Comparison of ENCODE assay signal across 8 cellular contexts in genomic region chr3:56923546-56924224, GRCh38.
A peak's percentile ranks its signal among the peaks of the same experiment; 100 is the strongest.
DNase-seq lines count a peak whose midpoint lies in the region; ATAC-seq and TF ChIP-seq lines count a peak whose summit lies in the region.

No MANE protein-coding gene starts in this region.

- intact Hi-C loops in activated CD4-positive, alpha-beta memory T cell treated with anti-CD3 and anti-CD28 coated beads for 36 hours (cut with micrococcal nuclease), result no loop called here

- H3K4me3 ChIP-seq in gastroesophageal sphincter (no peak overlapping the region), skin epidermis (no peak overlapping the region)

- H3K27ac ChIP-seq in gastroesophageal sphincter, result peak overlapping the region in 3 of 4 donors; percentile 49 to 74 (median 57)
- H3K27ac ChIP-seq in skin epidermis, result peak overlapping the region in 15 of 21 experiments; percentile 18 to 85 (median 49)

- H3K4me1 Mint-ChIP-seq in activated CD8-positive, alpha-beta memory T cell treated with anti-CD3 and anti-CD28 coated beads, Interleukin-2, amount 10 ng/mL, durations not matched to agents 7 days and 5 days, result peaks cover 72% of the 10 kb centered on the region
- peaks cover 81% of the 10 kb centered on the region for H3K4me1 Mint-ChIP-seq in activated CD4-positive, alpha-beta memory T cell treated with anti-CD3 and anti-CD28 coated beads for 36 hours (ENCODE audit: low read depth)

- 0% methylated on average over 3 of the region's 3 CpGs; no CpG with 5 or more reads in 1 of the 2 donors for WGBS in gastroesophageal sphincter (ENCODE audit: low coverage in 1 of 2), 2 donors

- TF ChIP-seq CTCF in gastroesophageal sphincter (IDR thresholded peaks at IDR 0.05), result no peak

- peak; percentile 63 for DNase-seq in activated CD8-positive, alpha-beta memory T cell treated with anti-CD3 and anti-CD28 coated beads, Interleukin-2, amount 10 ng/mL, durations not matched to agents 7 days and 5 days
- DNase-seq in activated CD8-positive, alpha-beta memory T cell treated with anti-CD3 and anti-CD28 coated beads, Interleukin-2, amount 50 U/mL, for 4 hours, result no peak
- peak; percentile 48 for DNase-seq in activated CD4-positive, alpha-beta memory T cell treated with anti-CD3 and anti-CD28 coated beads for 36 hours
- DNase-seq in RPMI8226 (no peak), retina (no peak)

- no peak for TF ChIP-seq POLR2A in gastroesophageal sphincter (IDR thresholded peaks at IDR 0.05)

- no peaks in the 10 kb centered on the region for H3K36me3 Mint-ChIP-seq in activated CD8-positive, alpha-beta memory T cell treated with anti-CD3 and anti-CD28 coated beads, Interleukin-2, amount 10 ng/mL, durations not matched to agents 7 days and 5 days
- no peaks in the 10 kb centered on the region for H3K36me3 Mint-ChIP-seq in activated CD4-positive, alpha-beta memory T cell treated with anti-CD3 and anti-CD28 coated beads for 36 hours

- H3K9me3 Mint-ChIP-seq in activated CD8-positive, alpha-beta memory T cell treated with anti-CD3 and anti-CD28 coated beads, Interleukin-2, amount 10 ng/mL, durations not matched to agents 7 days and 5 days (ENCODE audit: low read depth), result no peaks in the 10 kb centered on the region
- no peaks in the 10 kb centered on the region for H3K9me3 Mint-ChIP-seq in activated CD4-positive, alpha-beta memory T cell treated with anti-CD3 and anti-CD28 coated beads for 36 hours

- no peaks in the 10 kb centered on the region for H3K9me3 ChIP-seq in gastroesophageal sphincter

- no peaks in the 10 kb centered on the region for H3K36me3 ChIP-seq in gastroesophageal sphincter

- CTCF ChIA-PET in activated CD8-positive, alpha-beta memory T cell treated with anti-CD3 and anti-CD28 coated beads, Interleukin-2, amount 10 ng/mL, durations not matched to agents 7 days and 5 days (lab: Charles Lee), result interaction anchor here (1.6 kb wide), 1 partner anchor 124 kb away, joined by 4 read pairs; no protein-coding TSS in a partner anchor
- CTCF ChIA-PET in activated CD4-positive, alpha-beta memory T cell treated with anti-CD3 and anti-CD28 coated beads for 36 hours (lab: Charles Lee), result no interaction called here

- no peaks in the 10 kb centered on the region for H3K27me3 Mint-ChIP-seq in activated CD8-positive, alpha-beta memory T cell treated with anti-CD3 and anti-CD28 coated beads, Interleukin-2, amount 10 ng/mL, durations not matched to agents 7 days and 5 days
- no peaks in the 10 kb centered on the region for H3K27me3 Mint-ChIP-seq in activated CD4-positive, alpha-beta memory T cell treated with anti-CD3 and anti-CD28 coated beads for 36 hours

- H3K27ac Mint-ChIP-seq in activated CD8-positive, alpha-beta memory T cell treated with anti-CD3 and anti-CD28 coated beads, Interleukin-2, amount 10 ng/mL, durations not matched to agents 7 days and 5 days, result peak overlapping the region; percentile 80
- peak overlapping the region; percentile 46 for H3K27ac Mint-ChIP-seq in activated CD4-positive, alpha-beta memory T cell treated with anti-CD3 and anti-CD28 coated beads for 36 hours

- POLR2A ChIA-PET in activated CD4-positive, alpha-beta memory T cell treated with anti-CD3 and anti-CD28 coated beads for 36 hours (lab: Charles Lee), result no interaction called here

- TF ChIP-seq EP300 in gastroesophageal sphincter (IDR thresholded peaks at IDR 0.05), result no peak

- H3K4me1 ChIP-seq in gastroesophageal sphincter, result peaks cover 8 to 73% (median 14%) of the 10 kb centered on the region in 3 donors

- peak overlapping the region; percentile 22 for H3K4me3 Mint-ChIP-seq in activated CD8-positive, alpha-beta memory T cell treated with anti-CD3 and anti-CD28 coated beads, Interleukin-2, amount 10 ng/mL, durations not matched to agents 7 days and 5 days
- peak overlapping the region; percentile 1 for H3K4me3 Mint-ChIP-seq in activated CD4-positive, alpha-beta memory T cell treated with anti-CD3 and anti-CD28 coated beads for 36 hours

- no peaks in the 10 kb centered on the region for H3K27me3 ChIP-seq in gastroesophageal sphincter

- ATAC-seq in activated CD8-positive, alpha-beta memory T cell treated with anti-CD3 and anti-CD28 coated beads, Interleukin-2, amount 10 ng/mL, durations not matched to agents 7 days and 5 days, result peak; percentile 63
- ATAC-seq in gastroesophageal sphincter, result peak; percentile 67
- ATAC-seq in HG03354 (IDR thresholded peaks at IDR 0.05; ENCODE audit: poor library complexity, severe bottlenecking, unreplicated experiment), result no peak

Comparison
In these comparisons a context has a peak if more than half of its experiments do, and no peak if none do; other contexts are left out.
1. DNase-seq: peak in activated CD8-positive, alpha-beta memory T cell treated with anti-CD3 and anti-CD28 coated beads, Interleukin-2, amount 10 ng/mL, durations not matched to agents 7 days and 5 days (single experiment) and activated CD4-positive, alpha-beta memory T cell treated with anti-CD3 and anti-CD28 coated beads for 36 hours (single experiment); none in activated CD8-positive, alpha-beta memory T cell treated with anti-CD3 and anti-CD28 coated beads, Interleukin-2, amount 50 U/mL, for 4 hours (single experiment), RPMI8226 (single experiment) and retina (single experiment).